In the genomic region with DNA sequence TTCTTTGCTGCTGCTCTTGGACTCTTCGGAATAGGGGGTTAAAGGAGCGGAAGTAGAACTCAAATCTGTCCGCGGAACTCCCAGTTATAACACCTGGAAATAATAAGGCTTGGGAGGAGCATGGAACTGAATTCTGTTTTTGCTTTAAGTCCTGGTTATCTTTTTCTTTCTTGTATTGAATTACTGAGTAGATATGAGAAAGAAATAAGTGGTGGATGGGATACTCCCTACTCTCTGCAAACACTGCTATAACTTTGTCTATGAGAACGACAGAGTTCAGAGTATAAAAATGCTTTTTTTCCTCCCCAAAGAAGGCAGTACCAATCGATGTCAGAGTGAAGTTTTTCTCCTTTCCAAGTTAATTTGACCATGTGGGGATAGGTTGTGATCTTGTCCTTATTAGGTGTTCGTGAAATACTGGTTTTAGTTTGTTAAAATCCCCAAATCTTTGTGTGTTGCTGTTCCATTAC, we compare ENCODE assay signal across 1 cellular context.
A peak's percentile ranks its signal among the peaks of the same experiment; 100 is the strongest.
TF ChIP-seq lines count a peak whose summit lies in the region.

No MANE protein-coding gene starts in this region.

TF ChIP-seq in HepG2, 621 proteins besides CTCF, POLR2A, EP300 and RAD21 (continued from another document):
- TF ChIP-seq, protein P1, sequence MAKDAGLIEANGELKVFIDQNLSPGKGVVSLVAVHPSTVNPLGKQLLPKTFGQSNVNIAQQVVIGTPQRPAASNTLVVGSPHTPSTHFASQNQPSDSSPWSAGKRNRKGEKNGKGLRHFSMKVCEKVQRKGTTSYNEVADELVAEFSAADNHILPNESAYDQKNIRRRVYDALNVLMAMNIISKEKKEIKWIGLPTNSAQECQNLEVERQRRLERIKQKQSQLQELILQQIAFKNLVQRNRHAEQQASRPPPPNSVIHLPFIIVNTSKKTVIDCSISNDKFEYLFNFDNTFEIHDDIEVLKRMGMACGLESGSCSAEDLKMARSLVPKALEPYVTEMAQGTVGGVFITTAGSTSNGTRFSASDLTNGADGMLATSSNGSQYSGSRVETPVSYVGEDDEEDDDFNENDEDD (CRISPR knock-in tag; IDR thresholded peaks at IDR 0.05; ENCODE audit: borderline replicate concordance), result no peak
- TF ChIP-seq YEATS2 (CRISPR knock-in tag; IDR thresholded peaks at IDR 0.05; ENCODE audit: borderline replicate concordance) (no peak), ATF1 (CRISPR knock-in tag; IDR thresholded peaks at IDR 0.05) (0 out of 2 replicates have a peak, but pooled peaks have one; percentile 33), NRL (CRISPR knock-in tag; IDR thresholded peaks at IDR 0.05; ENCODE audit: borderline replicate concordance) (no peak), SETDB1 (CRISPR knock-in tag; IDR thresholded peaks at IDR 0.05; ENCODE audit: borderline replicate concordance) (no peak), ZNF530 (CRISPR knock-in tag; IDR thresholded peaks at IDR 0.05; ENCODE audit: low read depth) (no peak), ZNF652 (CRISPR knock-in tag; IDR thresholded peaks at IDR 0.05; ENCODE audit: borderline replicate concordance, low read depth) (peak; percentile 69; the same call in 1 of the 2 replicates), ZFP82 (CRISPR knock-in tag; IDR thresholded peaks at IDR 0.05; ENCODE audit: borderline replicate concordance) (0 out of 2 replicates have a peak, but pooled peaks have one; percentile 9), ZNF367 (CRISPR knock-in tag; IDR thresholded peaks at IDR 0.05; ENCODE audit: borderline replicate concordance) (no peak), POLR2AphosphoS5 (IDR thresholded peaks at IDR 0.05; ENCODE audit: low read depth, low read length) (0 out of 2 replicates have a peak, but pooled peaks have one; percentile 33), PHF20 (CRISPR knock-in tag; IDR thresholded peaks at IDR 0.05) (no peak), ZNF850 (CRISPR knock-in tag; conservative IDR thresholded peaks at IDR 0.05) (no peak), ZNF570 (CRISPR knock-in tag; IDR thresholded peaks at IDR 0.05; ENCODE audit: borderline replicate concordance) (no peak), ZNF616 (CRISPR knock-in tag; IDR thresholded peaks at IDR 0.05; ENCODE audit: low read depth) (no peak), ZNF777 (CRISPR knock-in tag; IDR thresholded peaks at IDR 0.05) (no peak), ZNF292 (CRISPR knock-in tag; IDR thresholded peaks at IDR 0.05; ENCODE audit: borderline replicate concordance, low read depth) (no peak)
- TF ChIP-seq, protein P2, sequence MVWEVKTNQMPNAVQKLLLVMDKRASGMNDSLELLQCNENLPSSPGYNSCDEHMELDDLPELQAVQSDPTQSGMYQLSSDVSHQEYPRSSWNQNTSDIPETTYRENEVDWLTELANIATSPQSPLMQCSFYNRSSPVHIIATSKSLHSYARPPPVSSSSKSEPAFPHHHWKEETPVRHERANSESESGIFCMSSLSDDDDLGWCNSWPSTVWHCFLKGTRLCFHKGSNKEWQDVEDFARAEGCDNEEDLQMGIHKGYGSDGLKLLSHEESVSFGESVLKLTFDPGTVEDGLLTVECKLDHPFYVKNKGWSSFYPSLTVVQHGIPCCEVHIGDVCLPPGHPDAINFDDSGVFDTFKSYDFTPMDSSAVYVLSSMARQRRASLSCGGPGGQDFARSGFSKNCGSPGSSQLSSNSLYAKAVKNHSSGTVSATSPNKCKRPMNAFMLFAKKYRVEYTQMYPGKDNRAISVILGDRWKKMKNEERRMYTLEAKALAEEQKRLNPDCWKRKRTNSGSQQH (CRISPR knock-in tag; IDR thresholded peaks at IDR 0.05; ENCODE audit: low read depth), result peak; percentile 24; the same call in 1 of the 2 replicates
- TF ChIP-seq, protein P3, sequence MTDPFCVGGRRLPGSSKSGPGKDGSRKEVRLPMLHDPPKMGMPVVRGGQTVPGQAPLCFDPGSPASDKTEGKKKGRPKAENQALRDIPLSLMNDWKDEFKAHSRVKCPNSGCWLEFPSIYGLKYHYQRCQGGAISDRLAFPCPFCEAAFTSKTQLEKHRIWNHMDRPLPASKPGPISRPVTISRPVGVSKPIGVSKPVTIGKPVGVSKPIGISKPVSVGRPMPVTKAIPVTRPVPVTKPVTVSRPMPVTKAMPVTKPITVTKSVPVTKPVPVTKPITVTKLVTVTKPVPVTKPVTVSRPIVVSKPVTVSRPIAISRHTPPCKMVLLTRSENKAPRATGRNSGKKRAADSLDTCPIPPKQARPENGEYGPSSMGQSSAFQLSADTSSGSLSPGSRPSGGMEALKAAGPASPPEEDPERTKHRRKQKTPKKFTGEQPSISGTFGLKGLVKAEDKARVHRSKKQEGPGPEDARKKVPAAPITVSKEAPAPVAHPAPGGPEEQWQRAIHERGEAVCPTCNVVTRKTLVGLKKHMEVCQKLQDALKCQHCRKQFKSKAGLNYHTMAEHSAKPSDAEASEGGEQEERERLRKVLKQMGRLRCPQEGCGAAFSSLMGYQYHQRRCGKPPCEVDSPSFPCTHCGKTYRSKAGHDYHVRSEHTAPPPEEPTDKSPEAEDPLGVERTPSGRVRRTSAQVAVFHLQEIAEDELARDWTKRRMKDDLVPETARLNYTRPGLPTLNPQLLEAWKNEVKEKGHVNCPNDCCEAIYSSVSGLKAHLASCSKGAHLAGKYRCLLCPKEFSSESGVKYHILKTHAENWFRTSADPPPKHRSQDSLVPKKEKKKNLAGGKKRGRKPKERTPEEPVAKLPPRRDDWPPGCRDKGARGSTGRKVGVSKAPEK (CRISPR knock-in tag; IDR thresholded peaks at IDR 0.05; ENCODE audit: borderline replicate concordance), result peak; percentile 51; the same call in 1 of the 2 replicates
